8 cellular contexts compared by ENCODE assay signal in genomic region chrX:14872355-14872754, GRCh38. TPM values are rescaled to one million over a fixed set of nuclear protein-coding genes. Genes with fewer than 3 reads are reported as not detected.
DNase-seq lines count a peak whose midpoint lies in the region; ATAC-seq and TF ChIP-seq lines count a peak whose summit lies in the region.

No MANE protein-coding gene starts in this region.

- peaks cover 32% of the 10 kb centered on the region for H3K36me3 Mint-ChIP-seq in activated T-helper 2 cell treated with anti-CD3 and anti-CD28 coated beads, Interferon-gamma antibody, Interleukin-2, Interleukin-4, amounts not matched to agents 10 μg/mL and 5 μg/mL and 100 μg/mL, durations not matched to agents 14 hours and 24 hours and 36 hours (ENCODE audit: low read depth)

- ATAC-seq in heart right ventricle: no peak
- no peak for ATAC-seq in left ventricle myocardium superior
- no peak for ATAC-seq in GM18520 (IDR thresholded peaks at IDR 0.05; ENCODE audit: unreplicated experiment)
- ATAC-seq in GM21723 (IDR thresholded peaks at IDR 0.05; ENCODE audit: unreplicated experiment): no peak
- ATAC-seq in HG03378 (IDR thresholded peaks at IDR 0.05; ENCODE audit: unreplicated experiment): no peak

- peaks cover 0 to 19% (median 6%) of the 10 kb centered on the region in 9 donors for H3K4me1 ChIP-seq in heart right ventricle
- no peaks in the 10 kb centered on the region for H3K4me1 ChIP-seq in urinary bladder (ENCODE audit: insufficient read depth)

- H3K36me3 ChIP-seq in heart right ventricle (no peaks in the 10 kb centered on the region), urinary bladder (ENCODE audit: insufficient read depth) (no peaks in the 10 kb centered on the region)

- peaks cover 0 to 8% (median 0%) of the 10 kb centered on the region in 11 donors for H3K9me3 ChIP-seq in heart right ventricle

- H3K27me3 Mint-ChIP-seq in activated T-helper 2 cell treated with anti-CD3 and anti-CD28 coated beads, Interferon-gamma antibody, Interleukin-2, Interleukin-4, amounts not matched to agents 10 μg/mL and 5 μg/mL and 100 μg/mL, durations not matched to agents 14 hours and 24 hours and 36 hours (ENCODE audit: low read depth): no peaks in the 10 kb centered on the region

- DNase-seq in heart right ventricle: no peak
- DNase-seq in left ventricle myocardium superior: no peak
- DNase-seq in activated T-helper 2 cell treated with anti-CD3 and anti-CD28 coated beads, Interferon-gamma antibody, Interleukin-2, Interleukin-4, amounts not matched to agents 10 μg/mL and 5 μg/mL and 100 μg/mL, durations not matched to agents 14 hours and 24 hours and 36 hours (ENCODE audit: low spot score): no peak
- DNase-seq in left kidney (ENCODE audit: low read depth, low spot score): peak; percentile 2

- H3K27ac ChIP-seq in heart right ventricle (no peak overlapping the region), urinary bladder (ENCODE audit: low read depth) (no peak overlapping the region)

- H3K4me1 Mint-ChIP-seq in activated T-helper 2 cell treated with anti-CD3 and anti-CD28 coated beads, Interferon-gamma antibody, Interleukin-2, Interleukin-4, amounts not matched to agents 10 μg/mL and 5 μg/mL and 100 μg/mL, durations not matched to agents 14 hours and 24 hours and 36 hours (ENCODE audit: low read depth): peaks cover 29% of the 10 kb centered on the region

- peak overlapping the region; percentile 76 for H3K27ac Mint-ChIP-seq in activated T-helper 2 cell treated with anti-CD3 and anti-CD28 coated beads, Interferon-gamma antibody, Interleukin-2, Interleukin-4, amounts not matched to agents 10 μg/mL and 5 μg/mL and 100 μg/mL, durations not matched to agents 14 hours and 24 hours and 36 hours

- no peaks in the 10 kb centered on the region for H3K27me3 ChIP-seq in heart right ventricle

- WGBS in heart right ventricle, 2 donors: 13 to 21% methylated on average over 7 of the region's 7 CpGs
- WGBS in urinary bladder: 16% methylated on average over 7 of the region's 7 CpGs

- intact Hi-C loops in heart right ventricle (cut with DNase I): loop anchor here in 1 of 10 donors (10.0 kb wide), 1 partner anchor 52 kb away; no protein-coding TSS in a partner anchor
- intact Hi-C loops in left ventricle myocardium superior (cut with micrococcal nuclease): no loop called here
- intact Hi-C loops in activated T-helper 2 cell treated with anti-CD3 and anti-CD28 coated beads, Interferon-gamma antibody, Interleukin-2, Interleukin-4, amounts not matched to agents 10 μg/mL and 5 μg/mL and 100 μg/mL, durations not matched to agents 14 hours and 24 hours and 36 hours (cut with micrococcal nuclease): loop anchor here (2.0 kb wide), 1 partner anchor 38 kb away; no protein-coding TSS in a partner anchor

- H3K4me3 ChIP-seq in heart right ventricle (peak overlapping the region in 9 of 10 donors; percentile 34 to 83 (median 76)), urinary bladder (ENCODE audit: low read depth, low read length) (peak overlapping the region; percentile 38)

- H3K9me3 Mint-ChIP-seq in activated T-helper 2 cell treated with anti-CD3 and anti-CD28 coated beads, Interferon-gamma antibody, Interleukin-2, Interleukin-4, amounts not matched to agents 10 μg/mL and 5 μg/mL and 100 μg/mL, durations not matched to agents 14 hours and 24 hours and 36 hours: peaks cover 6% of the 10 kb centered on the region

- no peak for TF ChIP-seq CTCF in heart right ventricle (IDR thresholded peaks at IDR 0.05)

- peak overlapping the region; percentile 83 for H3K4me3 Mint-ChIP-seq in activated T-helper 2 cell treated with anti-CD3 and anti-CD28 coated beads, Interferon-gamma antibody, Interleukin-2, Interleukin-4, amounts not matched to agents 10 μg/mL and 5 μg/mL and 100 μg/mL, durations not matched to agents 14 hours and 24 hours and 36 hours (ENCODE audit: low read depth)

RNA-seq across cellular contexts. Expression of gene FANCB, which starts 0.5 kb away (rescaled TPM):
- total RNA-seq in heart right ventricle (1 to 10 TPM in 1 of 10 donors, under 1 TPM in 9; 0.15 to 1.1 (median 0.48) TPM), left ventricle myocardium superior (0.94 TPM), urinary bladder (12.6 TPM)
- polyA plus RNA-seq in heart right ventricle (1 to 10 TPM in 1 of 2 donors, under 1 TPM in 1; 0.13 to 1.6 TPM), urinary bladder (0.34 TPM)
- total RNA-seq in activated T-helper 2 cell treated with anti-CD3 and anti-CD28 coated beads, Interferon-gamma antibody, Interleukin-2, Interleukin-4, amounts not matched to agents 10 μg/mL and 5 μg/mL and 100 μg/mL, durations not matched to agents 14 hours and 24 hours and 36 hours: 14.2 and 14.6 TPM in 2 replicates

RNA-seq across cellular contexts. Expression of gene MOSPD2, which starts 0.9 kb away (rescaled TPM):
- 1 to 10 TPM; 4.5 to 8.2 (median 5.3) TPM for total RNA-seq in heart right ventricle
- 1 to 10 TPM; 2.2 to 2.7 TPM for polyA plus RNA-seq in heart right ventricle
- total RNA-seq in left ventricle myocardium superior: 5.8 TPM
- 12.6 and 14.8 TPM in 2 replicates for total RNA-seq in activated T-helper 2 cell treated with anti-CD3 and anti-CD28 coated beads, Interferon-gamma antibody, Interleukin-2, Interleukin-4, amounts not matched to agents 10 μg/mL and 5 μg/mL and 100 μg/mL, durations not matched to agents 14 hours and 24 hours and 36 hours
- 35.4 TPM for total RNA-seq in urinary bladder
- polyA plus RNA-seq in urinary bladder: 7.7 TPM
